Comparison of ENCODE assay signal across 19 cellular contexts in genomic region chr1:30189818-30190480, GRCh38.
DNase-seq lines count a peak whose midpoint lies in the region; ATAC-seq and TF ChIP-seq lines count a peak whose summit lies in the region.
"Had no signal": no experiment of that assay in that cellular context is flagged by ENCODE, and none has a peak within 500 bp of the region (broad histone marks: within the 10 kb centered on the region; RNA-seq: fewer than 3 reads in every experiment).

No MANE protein-coding gene starts in this region.

- no peak for ATAC-seq in activated CD8-positive, alpha-beta memory T cell treated with anti-CD3 and anti-CD28 coated beads, Interleukin-2, amount 10 ng/mL, durations not matched to agents 7 days and 5 days
- ATAC-seq in GM18907 (IDR thresholded peaks at IDR 0.05; ENCODE audit: unreplicated experiment) (no peak), left ventricle myocardium superior (no peak)

- H3K36me3 ChIP-seq in esophagus muscularis mucosa (no peaks in the 10 kb centered on the region), neuronal stem cell (replicated peaks in 1 of 2; ENCODE audit: control insufficient read depth in 2 of 2, insufficient read depth in 2 of 2, low read length in 2 of 2) (no peaks in the 10 kb centered on the region), vagina (no peaks in the 10 kb centered on the region)

- DNase-seq in activated CD8-positive, alpha-beta memory T cell treated with anti-CD3 and anti-CD28 coated beads for 24 hours: peak; percentile 24
- DNase-seq in activated CD8-positive, alpha-beta memory T cell treated with anti-CD3 and anti-CD28 coated beads, Interleukin-2, amount 10 ng/mL, durations not matched to agents 7 days and 5 days: no peak
- DNase-seq in esophagus muscularis mucosa (ENCODE audit: extremely low spot score) (peak; percentile 66), neuronal stem cell (ENCODE audit: low spot score) (no peak), vagina (ENCODE audit: extremely low spot score in 2 of 2) (peak; percentile 58 to 65), left ventricle myocardium superior (no peak)
- no peak for DNase-seq in stimulated activated CD8-positive, alpha-beta memory T cell treated with anti-CD3 and anti-CD28 coated beads, Interleukin-4, amount 100 ng/mL, for 48 hours
- DNase-seq: C1 segment of cervical spinal cord; COR-L47; GF-D8; GOT3; KBM-7; NCI-H1417 treated with DMSO at 0.1 percent for 48 hours; NCI-H1930; NCI-H2171; NCI-H446; NK-92 treated with Interleukin-12 subunit alpha and Interleukin-12 subunit beta, amount 100 ng/mL, for 24 hours; RPMI8226 had no signal

- H3K4me1 ChIP-seq in esophagus muscularis mucosa (peaks cover 9 to 18% (median 13%) of the 10 kb centered on the region in 4 donors), neuronal stem cell (ENCODE audit: control insufficient read depth in 2 of 2, insufficient read depth in 1 of 2, low read depth in 1 of 2, low read length in 2 of 2) (no peaks in the 10 kb centered on the region), vagina (peaks cover 15% of the 10 kb centered on the region)

- H3K27me3 ChIP-seq in esophagus muscularis mucosa (peaks cover 0 to 25% (median 3%) of the 10 kb centered on the region in 4 donors), neuronal stem cell (ENCODE audit: control insufficient read depth in 3 of 3, insufficient read depth in 3 of 3, low read depth in 1 of 3, low read length in 3 of 3) (peaks cover 0 to 4% (median 0%) of the 10 kb centered on the region in 3 experiments), vagina (no peaks in the 10 kb centered on the region)

- no peak overlapping the region for H2AFZ ChIP-seq in neuronal stem cell (ENCODE audit: low read length)

- no peak overlapping the region for H3K23ac ChIP-seq in neuronal stem cell (ENCODE audit: low read depth, low read length, poor library complexity)

- TF ChIP-seq POLR2A in esophagus muscularis mucosa (IDR thresholded peaks at IDR 0.05; ENCODE audit: low read depth): no peak
- no peak for TF ChIP-seq POLR2A in vagina (IDR thresholded peaks at IDR 0.05)

- H3K79me1 ChIP-seq in neuronal stem cell (ENCODE audit: low read depth, low read length): no peaks in the 10 kb centered on the region

- H2BK12ac ChIP-seq in neuronal stem cell (ENCODE audit: low read length): no peak overlapping the region

- TF ChIP-seq EP300 in esophagus muscularis mucosa (IDR thresholded peaks at IDR 0.05): no peak

- H3K27me3 Mint-ChIP-seq in activated CD8-positive, alpha-beta memory T cell treated with anti-CD3 and anti-CD28 coated beads, Interleukin-2, amount 10 ng/mL, durations not matched to agents 7 days and 5 days: no peaks in the 10 kb centered on the region

- H2BK15ac ChIP-seq in neuronal stem cell (ENCODE audit: low read length): no peak overlapping the region

- H3K4me1 Mint-ChIP-seq in activated CD8-positive, alpha-beta memory T cell treated with anti-CD3 and anti-CD28 coated beads, Interleukin-2, amount 10 ng/mL, durations not matched to agents 7 days and 5 days: peaks cover 20% of the 10 kb centered on the region

- intact Hi-C loops in esophagus muscularis mucosa (cut with DNase I) (no loop called here), vagina (cut with DNase I) (no loop called here), left ventricle myocardium superior (cut with micrococcal nuclease) (no loop called here)

- peak overlapping the region; percentile 23 for H3K18ac ChIP-seq in neuronal stem cell (ENCODE audit: low read length)

- CTCF ChIA-PET in activated CD8-positive, alpha-beta memory T cell treated with anti-CD3 and anti-CD28 coated beads, Interleukin-2, amount 10 ng/mL, durations not matched to agents 7 days and 5 days (lab: Charles Lee): no interaction called here

- no peak overlapping the region for H2BK5ac ChIP-seq in neuronal stem cell (ENCODE audit: low read length)

- no peak overlapping the region for H3K4me3 Mint-ChIP-seq in activated CD8-positive, alpha-beta memory T cell treated with anti-CD3 and anti-CD28 coated beads, Interleukin-2, amount 10 ng/mL, durations not matched to agents 7 days and 5 days

- no peak overlapping the region for H3K14ac ChIP-seq in neuronal stem cell (ENCODE audit: low read length)

- no peak overlapping the region for H3K4me2 ChIP-seq in neuronal stem cell (ENCODE audit: insufficient read depth, low read length, poor library complexity, severe bottlenecking)

- no peak overlapping the region for H2AK5ac ChIP-seq in neuronal stem cell (ENCODE audit: low read depth, low read length)

- no peaks in the 10 kb centered on the region for H3K9me3 Mint-ChIP-seq in activated CD8-positive, alpha-beta memory T cell treated with anti-CD3 and anti-CD28 coated beads, Interleukin-2, amount 10 ng/mL, durations not matched to agents 7 days and 5 days (ENCODE audit: low read depth)

- H4K91ac ChIP-seq in neuronal stem cell (ENCODE audit: low read depth, low read length, poor library complexity): no peak overlapping the region

- H4K8ac ChIP-seq in neuronal stem cell (ENCODE audit: low read depth, low read length): no peak overlapping the region

- no peak overlapping the region for H3K9ac ChIP-seq in neuronal stem cell (ENCODE audit: low read depth, low read length, poor library complexity)

- no peaks in the 10 kb centered on the region for H3K36me3 Mint-ChIP-seq in activated CD8-positive, alpha-beta memory T cell treated with anti-CD3 and anti-CD28 coated beads, Interleukin-2, amount 10 ng/mL, durations not matched to agents 7 days and 5 days

- H3K27ac ChIP-seq in esophagus muscularis mucosa (replicated peaks in 1 of 4) (peak overlapping the region in 3 of 4 donors; percentile 25 to 63 (median 63)), neuronal stem cell (replicated peaks; ENCODE audit: low read length) (no peak overlapping the region), vagina (peak overlapping the region; percentile 83)

- TF ChIP-seq CTCF in esophagus muscularis mucosa (IDR thresholded peaks at IDR 0.05): no peak
- no peak for TF ChIP-seq CTCF in vagina (IDR thresholded peaks at IDR 0.05)

- no peak overlapping the region for H3K27ac Mint-ChIP-seq in activated CD8-positive, alpha-beta memory T cell treated with anti-CD3 and anti-CD28 coated beads, Interleukin-2, amount 10 ng/mL, durations not matched to agents 7 days and 5 days

- H3K9me3 ChIP-seq in esophagus muscularis mucosa: no peaks in the 10 kb centered on the region
- H3K9me3 ChIP-seq in neuronal stem cell (replicated peaks in 1 of 2; ENCODE audit: control insufficient read depth in 2 of 2, insufficient read depth in 1 of 2, low read depth in 1 of 2, low read length in 2 of 2): no peaks in the 10 kb centered on the region
- no peaks in the 10 kb centered on the region for H3K9me3 ChIP-seq in vagina

- no peak overlapping the region for H3K4me3 ChIP-seq in esophagus muscularis mucosa
- no peak overlapping the region for H3K4me3 ChIP-seq in neuronal stem cell (ENCODE audit: low read length in 2 of 2)
- H3K4me3 ChIP-seq in vagina: no peak overlapping the region

- H2BK120ac ChIP-seq in neuronal stem cell (ENCODE audit: low read depth, low read length): no peak overlapping the region

- H3K4ac ChIP-seq in neuronal stem cell (ENCODE audit: low read length): no peak overlapping the region

- 81% methylated on average over 6 of the region's 8 CpGs for WGBS in esophagus muscularis mucosa
- WGBS in neuronal stem cell (ENCODE audit: extremely low coverage in 2 of 2, insufficient read length in 2 of 2, insufficient replicate concordance in 1 of 2), 2 donors: no CpG with 5 or more reads among the region's 8 CpGs

Comparison
In these comparisons a context has a peak if more than half of its experiments do, and no peak if none do; other contexts are left out.
1. DNase-seq: peak in activated CD8-positive, alpha-beta memory T cell treated with anti-CD3 and anti-CD28 coated beads for 24 hours (single experiment), esophagus muscularis mucosa (single experiment) and vagina (2 of 2); none in activated CD8-positive, alpha-beta memory T cell treated with anti-CD3 and anti-CD28 coated beads, Interleukin-2, amount 10 ng/mL, durations not matched to agents 7 days and 5 days (single experiment), neuronal stem cell (single experiment), stimulated activated CD8-positive, alpha-beta memory T cell treated with anti-CD3 and anti-CD28 coated beads, Interleukin-4, amount 100 ng/mL, for 48 hours (single experiment) and left ventricle myocardium superior (single experiment).